8 cellular contexts compared by ENCODE assay signal in the genomic region with DNA sequence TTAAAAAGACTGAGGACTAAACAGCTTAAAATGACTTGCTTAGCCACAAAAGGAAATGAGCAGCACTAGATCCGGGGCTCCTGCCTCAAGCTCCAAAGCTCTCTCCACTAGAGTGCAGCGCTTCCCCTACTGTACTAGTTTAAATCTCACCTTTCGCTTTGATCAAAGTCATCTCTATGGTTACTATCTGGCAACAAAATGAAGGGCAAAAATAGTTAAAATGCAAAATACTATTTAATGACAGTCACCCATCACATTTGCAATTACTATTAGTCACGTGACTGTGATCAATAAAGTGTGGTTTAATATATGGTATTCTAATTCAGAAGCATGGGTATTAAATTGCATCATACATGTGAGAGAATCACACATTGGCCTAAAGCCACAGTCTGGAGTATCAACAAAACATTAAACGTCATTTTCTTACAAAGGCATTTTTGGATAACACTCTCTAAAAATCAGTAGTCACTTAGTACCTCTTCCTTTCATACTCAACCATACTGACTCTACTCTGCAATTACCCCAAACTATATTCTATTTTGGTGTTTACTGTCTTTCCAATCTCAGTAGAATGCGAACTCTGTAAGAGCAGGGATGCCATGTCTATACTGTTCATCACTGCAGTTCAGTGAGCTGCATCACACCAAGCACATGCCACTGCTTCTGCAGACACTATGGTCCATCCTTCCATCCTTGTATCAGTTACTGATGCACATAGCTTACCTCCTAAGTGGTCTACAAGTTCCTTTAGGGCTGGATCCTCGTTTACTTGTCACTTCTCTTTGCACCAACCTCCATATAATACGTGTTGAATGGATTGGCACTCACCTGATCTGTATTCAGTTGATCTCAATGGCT. TPM values are rescaled to one million over a fixed set of nuclear protein-coding genes. Genes with fewer than 3 reads are reported as not detected.
DNase-seq lines count a peak whose midpoint lies in the region; ATAC-seq and TF ChIP-seq lines count a peak whose summit lies in the region.

No MANE protein-coding gene starts in this region.

- no peak overlapping the region for H2AFZ ChIP-seq in H9 (ENCODE audit: low read length)

- no peaks in the 10 kb centered on the region for H3K9me3 Mint-ChIP-seq in H9

- H3K4me2 ChIP-seq in H9 (ENCODE audit: insufficient read depth, insufficient read length, low read length), result no peak overlapping the region

- H2BK12ac ChIP-seq in H9 (ENCODE audit: insufficient read length, low read depth, low read length), result no peak overlapping the region

- H3K27me3 ChIP-seq in AG04450 (ENCODE audit: control insufficient read depth, insufficient read depth, low read length) (no peaks in the 10 kb centered on the region), H9 (ENCODE audit: insufficient read depth, low read length) (no peaks in the 10 kb centered on the region), gastrocnemius medialis (no peaks in the 10 kb centered on the region), vagina (no peaks in the 10 kb centered on the region)

- H3K27ac ChIP-seq in AG04450 (ENCODE audit: low read depth, low read length) (no peak overlapping the region), H9 (ENCODE audit: insufficient read length, low read depth, low read length) (no peak overlapping the region), gastrocnemius medialis (peak overlapping the region in 3 of 4 donors; percentile 14 to 24 (median 19)), vagina (no peak overlapping the region)

- peaks cover 1% of the 10 kb centered on the region for H3K4me1 ChIP-seq in H9 (ENCODE audit: insufficient read depth, low read length)
- H3K4me1 ChIP-seq in gastrocnemius medialis, result peaks cover 58 to 70% of the 10 kb centered on the region in 2 donors
- H3K4me1 ChIP-seq in vagina, result peaks cover 65% of the 10 kb centered on the region

- no peaks in the 10 kb centered on the region for H3K23me2 ChIP-seq in H9 (ENCODE audit: insufficient read length, low read depth, low read length, poor library complexity, severe bottlenecking)

- H3K27ac Mint-ChIP-seq in H9, result peak overlapping the region; percentile 15 to 22 (median 21); a peak in 3 of 7 replicates

- H2BK15ac ChIP-seq in H9 (ENCODE audit: low read depth, low read length), result no peak overlapping the region

- H4K8ac ChIP-seq in H9 (replicated peaks; ENCODE audit: insufficient read length, low read depth, low read length), result no peak overlapping the region

- no peak overlapping the region for H4K5ac ChIP-seq in H9 (ENCODE audit: insufficient read length, low read depth, low read length)

- no peak for DNase-seq in AG04450 (ENCODE audit: low read depth, low spot score)
- no peak for DNase-seq in H9
- DNase-seq in T-helper 22 cell (ENCODE audit: low read depth), result peak; percentile 64
- peak; percentile 12 for DNase-seq in effector CD8-positive, alpha-beta T cell (lab: John Stamatoyannopoulos, UW)
- no peak for DNase-seq in gastrocnemius medialis
- no peak for DNase-seq in vagina (ENCODE audit: extremely low spot score in 2 of 2)
- DNase-seq in HPDE6-E6E7 (ENCODE audit: extremely low spot score), result no peak

- no peak overlapping the region for H3K4me3 Mint-ChIP-seq in H9

- no peak overlapping the region for H2BK20ac ChIP-seq in H9 (ENCODE audit: low read depth, low read length, poor library complexity, severe bottlenecking)

- no CpG with 5 or more reads among the region's 8 CpGs for WGBS in H9 (ENCODE audit: extremely low coverage, insufficient read length, low lambda C conversion rate)

- no peak overlapping the region for H4K91ac ChIP-seq in H9 (ENCODE audit: insufficient read length, low read depth, low read length)

- CTCF ChIA-PET in AG04450 (lab: Charles Lee), result interaction anchor here (1.0 kb wide), 2 partner anchors 14 to 16 kb away, joined by 3 to 4 read pairs; no protein-coding TSS in a partner anchor

- no peak overlapping the region for H3K18ac ChIP-seq in H9 (ENCODE audit: insufficient read length, low read depth, low read length)

- H3K9ac ChIP-seq in H9 (ENCODE audit: extremely low read depth, insufficient read length, low read length), result no peak overlapping the region

- no peak overlapping the region for H2BK120ac ChIP-seq in H9 (ENCODE audit: low read depth, low read length, poor library complexity, severe bottlenecking)

- no peak overlapping the region for H3K23ac ChIP-seq in H9 (ENCODE audit: insufficient read length, low read depth, low read length)

- POLR2A ChIA-PET in AG04450 (lab: Yijun Ruan, JAX), result interaction anchor here (0.7 to 0.9 kb wide), 2 partner anchors 234 to 420 kb away, joined by 3 to 9 read pairs; no protein-coding TSS in a partner anchor

- no peak overlapping the region for H3T11ph ChIP-seq in H9 (ENCODE audit: low read length)

- no peak overlapping the region for H2BK5ac ChIP-seq in H9 (ENCODE audit: insufficient read length, low read length)

- in situ Hi-C loops in gastrocnemius medialis (cut with MboI; ENCODE audit: low sequenced_read_pairs in 4 of 4), result loop anchor here in 1 of 4 donors (25.0 kb wide), 1 partner anchor 477 kb away; the partner anchor contains the start of gene BPTF

- ATAC-seq in gastrocnemius medialis (no peak), HG03571 (IDR thresholded peaks at IDR 0.05; ENCODE audit: unreplicated experiment) (no peak)

- H3K36me3 ChIP-seq in gastrocnemius medialis (peaks cover 0 to 43% of the 10 kb centered on the region in 2 donors), vagina (peaks cover 0 to 23% of the 10 kb centered on the region in 2 donors)

- intact Hi-C loops in gastrocnemius medialis (cut with DNase I; ENCODE audit: low total_unique reads), result no loop called here
- intact Hi-C loops in vagina (cut with DNase I), result no loop called here

- H3K14ac ChIP-seq in H9 (ENCODE audit: insufficient read depth, low read length), result no peak overlapping the region

- TF ChIP-seq POLR2A in gastrocnemius medialis (IDR thresholded peaks at IDR 0.05) (no peak), vagina (IDR thresholded peaks at IDR 0.05) (no peak)

- H3K36me3 Mint-ChIP-seq in H9 (ENCODE audit: insufficient read depth in 1 of 3, low read depth in 3 of 3), result peaks cover 28 to 63% (median 39%) of the 10 kb centered on the region in 3 experiments

- no peaks in the 10 kb centered on the region for H3K9me3 ChIP-seq in AG04450 (ENCODE audit: control insufficient read depth, insufficient read depth, low read length)
- no peaks in the 10 kb centered on the region for H3K9me3 ChIP-seq in H9 (ENCODE audit: control insufficient read depth, low read depth, low read length)
- H3K9me3 ChIP-seq in gastrocnemius medialis, result no peaks in the 10 kb centered on the region
- H3K9me3 ChIP-seq in vagina, result no peaks in the 10 kb centered on the region

- H3K4me3 ChIP-seq in AG04450 (ENCODE audit: low read depth, low read length) (no peak overlapping the region), gastrocnemius medialis (no peak overlapping the region), vagina (no peak overlapping the region)

- H3K4ac ChIP-seq in H9 (ENCODE audit: low read depth, low read length), result no peak overlapping the region

- no peaks in the 10 kb centered on the region for H3K27me3 Mint-ChIP-seq in H9 (ENCODE audit: low read depth)

- H2AK5ac ChIP-seq in H9 (ENCODE audit: insufficient read length, low read length), result no peak overlapping the region

- H3K79me1 ChIP-seq in H9 (ENCODE audit: insufficient read depth, low read depth, low read length, poor library complexity, severe bottlenecking), result peaks cover 2% of the 10 kb centered on the region

- H4K20me1 ChIP-seq in H9 (ENCODE audit: control insufficient read depth, insufficient read depth, insufficient read length), result no peaks in the 10 kb centered on the region

- H3K79me2 ChIP-seq in H9 (ENCODE audit: insufficient read depth, low read length), result peaks cover 24% of the 10 kb centered on the region

- H3K56ac ChIP-seq in H9 (ENCODE audit: insufficient read length, low read depth, low read length), result no peak overlapping the region

- peaks cover 10 to 21% of the 10 kb centered on the region in 2 experiments for H3K4me1 Mint-ChIP-seq in H9

- TF ChIP-seq CTCF in AG04450 (IDR thresholded peaks at IDR 0.05; ENCODE audit: low read depth, low read length), result peak; percentile 54
- TF ChIP-seq CTCF in H9 (conservative IDR thresholded peaks at IDR 0.05), result peak; percentile 62
- no peak for TF ChIP-seq CTCF in gastrocnemius medialis (IDR thresholded peaks at IDR 0.05 in 4 of 5, conservative IDR thresholded peaks at IDR 0.05 in 1 of 5)
- no peak for TF ChIP-seq CTCF in vagina (IDR thresholded peaks at IDR 0.05)

RNA-seq across cellular contexts. Expression of gene PSMD12, which starts 6.2 kb away (rescaled TPM):
- 31.5 and 42.1 TPM in 2 replicates for polyA plus RNA-seq in AG04450 (2011; rRNA removed)
- polyA minus RNA-seq in AG04450 (2011; rRNA and poly(A)+ RNA removed), result 12.7 and 22.4 TPM in 2 replicates
- total RNA-seq in H9 (2021) (90.5 and 92.9 TPM in 2 replicates), gastrocnemius medialis (10 to 100 TPM; 52.0 to 89.6 (median 69.9) TPM), vagina (26.0 TPM)

RNA-seq across cellular contexts. Expression of gene PITPNC1, which starts 16.9 kb away (rescaled TPM):
- 7.5 and 9.1 TPM in 2 replicates for polyA plus RNA-seq in AG04450 (2011; rRNA removed)
- 8.2 and 9.9 TPM in 2 replicates for polyA minus RNA-seq in AG04450 (2011; rRNA and poly(A)+ RNA removed)
- total RNA-seq in H9 (2021) (37.5 and 39.1 TPM in 2 replicates), gastrocnemius medialis (1 to 10 TPM; 2.3 to 8.6 (median 4.3) TPM), vagina (8.1 TPM)

Comparison
In these comparisons a context has a peak if more than half of its experiments do, and no peak if none do; other contexts are left out.
1. DNase-seq: peak in T-helper 22 cell (single experiment) and effector CD8-positive, alpha-beta T cell (single experiment); none in AG04450 (single experiment), H9 (single experiment), gastrocnemius medialis (0 of 2), vagina (0 of 2) and HPDE6-E6E7 (single experiment).
2. H3K27ac ChIP-seq: peak in gastrocnemius medialis (3 of 4); none in AG04450 (single experiment), H9 (single experiment) and vagina (single experiment).
3. CTCF ChIP-seq: peak in AG04450 (single experiment) and H9 (single experiment); none in gastrocnemius medialis (0 of 5) and vagina (0 of 3).